In the genomic region with DNA sequence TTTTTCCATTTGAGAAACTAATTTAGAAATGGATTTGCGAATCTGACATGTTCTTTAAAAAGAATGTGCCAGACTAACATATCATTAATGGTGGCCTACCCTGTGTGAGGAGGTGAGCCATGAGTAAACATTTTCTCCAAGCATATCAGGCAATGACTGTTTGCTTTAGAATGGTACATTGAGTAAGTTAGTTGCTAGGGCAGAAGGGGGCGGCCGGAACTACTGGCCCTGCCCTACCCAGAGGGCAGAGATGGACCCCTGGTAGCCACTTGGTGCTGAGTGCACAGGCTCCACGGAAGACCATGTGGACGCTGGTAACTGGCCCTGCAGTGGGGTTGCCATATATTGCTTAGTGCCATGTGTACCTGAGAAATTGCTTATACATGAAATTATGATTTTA, we compare ENCODE assay signal across 17 cellular contexts. TPM values are rescaled to one million over a fixed set of nuclear protein-coding genes. Genes with fewer than 3 reads are reported as not detected.
A peak's percentile ranks its signal among the peaks of the same experiment; 100 is the strongest.
DNase-seq lines count a peak whose midpoint lies in the region; ATAC-seq and TF ChIP-seq lines count a peak whose summit lies in the region.
"Had no signal": no experiment of that assay in that cellular context is flagged by ENCODE, and none has a peak within 500 bp of the region (broad histone marks: within the 10 kb centered on the region; RNA-seq: fewer than 3 reads in every experiment).

No MANE protein-coding gene starts in this region.

- no peak overlapping the region for H3K27ac Mint-ChIP-seq in GM23338
- H3K27ac Mint-ChIP-seq in activated naive CD4-positive, alpha-beta T cell treated with anti-CD3 and anti-CD28 coated beads for 36 hours = no peak overlapping the region

- no peak overlapping the region for H3K4me2 ChIP-seq in GM23338
- peak overlapping the region; percentile 42 for H3K4me2 ChIP-seq in hepatocyte

- no peaks in the 10 kb centered on the region for H3F3A ChIP-seq in GM23338 (replicated peaks; ENCODE audit: low read depth)

- H3K9me3 Mint-ChIP-seq in GM23338 = no peaks in the 10 kb centered on the region
- H3K9me3 Mint-ChIP-seq in activated naive CD4-positive, alpha-beta T cell treated with anti-CD3 and anti-CD28 coated beads for 36 hours = no peaks in the 10 kb centered on the region
- H3K9me3 Mint-ChIP-seq: activated naive CD8-positive, alpha-beta T cell treated with anti-CD3 and anti-CD28 coated beads, Interleukin-2, amount 50 U/mL, for 24 hours; type B pancreatic cell had no signal

- H2AFZ ChIP-seq in GM23338 (no peak overlapping the region), hepatocyte (no peak overlapping the region)

- H3K9me3 ChIP-seq in Panc1 (ENCODE audit: control insufficient read depth, insufficient read depth, low read depth, low read length) (no peaks in the 10 kb centered on the region), hepatocyte (ENCODE audit: low read depth) (no peaks in the 10 kb centered on the region), psoas muscle (no peaks in the 10 kb centered on the region)

- in situ Hi-C loops in Panc1 (cut with HindIII; ENCODE audit: low pct_unique_long_range_greater_than_20kb, low sequenced_read_pairs) = no loop called here

- 60% methylated on average over 5 of the region's 5 CpGs for WGBS in hepatocyte (ENCODE audit: low lambda C conversion rate, missing lambda C conversion rate)
- whole genome bisulfite sequencing in psoas muscle, 3 donors = 76 to 96% (median 83%) methylated on average over 5 of the region's 5 CpGs

- no peaks in the 10 kb centered on the region for H3K36me3 Mint-ChIP-seq in GM23338 (ENCODE audit: low read depth)
- H3K36me3 Mint-ChIP-seq in activated naive CD4-positive, alpha-beta T cell treated with anti-CD3 and anti-CD28 coated beads for 36 hours (ENCODE audit: low read depth) = no peaks in the 10 kb centered on the region
- H3K36me3 Mint-ChIP-seq: type B pancreatic cell had no signal

- BruUV-seq in Panc1 (replicated peaks; lab: Mats Ljungman, UMichigan) = no TSS peak

- DNase-seq in GM23338 (ENCODE audit: low spot score) (no peak), Panc1 (ENCODE audit: low read depth, low spot score) (no peak), hepatocyte (ENCODE audit: low spot score) (peak; percentile 22), psoas muscle (no peak), MV-4-11 (lab: John Stamatoyannopoulos, UW) (no peak)
- DNase-seq in activated naive CD4-positive, alpha-beta T cell treated with anti-CD3 and anti-CD28 coated beads for 36 hours = no peak
- DNase-seq: activated CD4-positive, alpha-beta T cell treated with anti-CD3 and anti-CD28 coated beads, Interleukin-2, amount 50 U/mL, for 4 hours; activated naive CD8-positive, alpha-beta T cell treated with anti-CD3 and anti-CD28 coated beads, Interleukin-2, amount 50 U/mL, for 24 hours; activated T-cell treated with anti-CD3 and anti-CD28 coated beads, Interleukin-2, amount 50 U/mL, for 48 hours; effector CD8-positive, alpha-beta T cell; NCI-H187; occipital lobe had no signal

- ATAC-seq in GM23338 = peak; percentile 33; the same call in 1 of the 3 replicates
- ATAC-seq in Panc1 = peak; percentile 32; the same call in 1 of the 2 replicates
- ATAC-seq in psoas muscle = peak; percentile 29 to 46 (median 36)
- ATAC-seq in HG03045 (IDR thresholded peaks at IDR 0.05; ENCODE audit: unreplicated experiment) = no peak

- intact Hi-C loops in Panc1 (cut with micrococcal nuclease; ENCODE audit: unreplicated experiment) = loop anchor here (10.0 kb wide), 1 partner anchor 77 kb away; no protein-coding TSS in a partner anchor
- intact Hi-C loops in psoas muscle (cut with DNase I) = loop anchor here in 1 of 2 donors (5.0 kb wide), 1 partner anchor 35 kb away; no protein-coding TSS in a partner anchor
- intact Hi-C loops in activated naive CD4-positive, alpha-beta T cell treated with anti-CD3 and anti-CD28 coated beads for 36 hours (cut with micrococcal nuclease) = no loop called here

- no peak overlapping the region for H3K4me3 Mint-ChIP-seq in GM23338
- no peak overlapping the region for H3K4me3 Mint-ChIP-seq in activated naive CD4-positive, alpha-beta T cell treated with anti-CD3 and anti-CD28 coated beads for 36 hours
- H3K4me3 Mint-ChIP-seq: type B pancreatic cell had no signal

- H4K20me1 ChIP-seq in GM23338 (replicated peaks; ENCODE audit: insufficient read depth) (0 out of 2 replicates have a peak, but pooled peaks cover 4% of the 10 kb centered on the region), hepatocyte (ENCODE audit: insufficient read depth, poor library complexity, severe bottlenecking) (no peaks in the 10 kb centered on the region)

- TF ChIP-seq CTCF in GM23338 (conservative IDR thresholded peaks at IDR 0.05; ENCODE audit: low read depth in 2 of 2) (no peak), Panc1 (IDR thresholded peaks at IDR 0.05) (no peak), hepatocyte (IDR thresholded peaks at IDR 0.05; ENCODE audit: poor library complexity) (no peak), psoas muscle (IDR thresholded peaks at IDR 0.05) (no peak)

- H3K4me1 Mint-ChIP-seq in GM23338 = peaks cover 34% of the 10 kb centered on the region
- peaks cover 33% of the 10 kb centered on the region for H3K4me1 Mint-ChIP-seq in activated naive CD4-positive, alpha-beta T cell treated with anti-CD3 and anti-CD28 coated beads for 36 hours (ENCODE audit: low read depth)

- H3K27ac ChIP-seq in GM23338 (ENCODE audit: low read depth) = no peak overlapping the region
- no peak overlapping the region; the same call in 1 of the 2 replicates for H3K27ac ChIP-seq in Panc1 (ENCODE audit: low read length)
- peak overlapping the region; percentile 8 for H3K27ac ChIP-seq in hepatocyte
- H3K27ac ChIP-seq in psoas muscle = peak overlapping the region; percentile 67
- H3K27ac ChIP-seq: C4-2B, SK-N-MC had no signal

- no peaks in the 10 kb centered on the region for H3K36me3 ChIP-seq in GM23338 (ENCODE audit: insufficient read depth)
- H3K36me3 ChIP-seq in Panc1 (ENCODE audit: control insufficient read depth, insufficient read depth, low read length) = no peaks in the 10 kb centered on the region
- H3K36me3 ChIP-seq in hepatocyte (replicated peaks; ENCODE audit: insufficient read depth, low read depth) = no peaks in the 10 kb centered on the region
- H3K36me3 ChIP-seq in psoas muscle (ENCODE audit: insufficient read depth in 1 of 2, low read depth in 1 of 2) = no peaks in the 10 kb centered on the region
- H3K36me3 ChIP-seq: cardiac muscle cell had no signal

- POLR2A ChIA-PET in Panc1 (lab: Charles Lee) = no interaction called here

- H3K27me3 Mint-ChIP-seq in GM23338 (ENCODE audit: insufficient read depth, low read depth, poor library complexity) = no peaks in the 10 kb centered on the region
- H3K27me3 Mint-ChIP-seq in activated naive CD4-positive, alpha-beta T cell treated with anti-CD3 and anti-CD28 coated beads for 36 hours (ENCODE audit: low read depth) = no peaks in the 10 kb centered on the region
- H3K27me3 Mint-ChIP-seq: activated naive CD8-positive, alpha-beta T cell treated with anti-CD3 and anti-CD28 coated beads, Interleukin-2, amount 50 U/mL, for 24 hours; type B pancreatic cell had no signal

- CTCF ChIA-PET in Panc1 (lab: Charles Lee) = no interaction called here
- CTCF ChIA-PET in activated naive CD4-positive, alpha-beta T cell treated with anti-CD3 and anti-CD28 coated beads for 36 hours (lab: Charles Lee) = interaction anchor here (0.5 to 1.5 kb wide), 2 partner anchors 74 to 177 kb away, joined by 3 to 4 read pairs; no protein-coding TSS in a partner anchor

- H3K4me1 ChIP-seq in GM23338 (ENCODE audit: insufficient read depth) = peaks cover 10% of the 10 kb centered on the region; the same call in 1 of the 2 replicates
- H3K4me1 ChIP-seq in Panc1 (ENCODE audit: control insufficient read depth, insufficient read depth, low read length) = peaks cover 43% of the 10 kb centered on the region
- peaks cover 43% of the 10 kb centered on the region for H3K4me1 ChIP-seq in hepatocyte (ENCODE audit: insufficient read depth)
- H3K4me1 ChIP-seq in psoas muscle = peaks cover 96% of the 10 kb centered on the region

- H3K4me3 ChIP-seq in GM23338 (no peak overlapping the region), Panc1 (ENCODE audit: low read depth in 2 of 2, low read length in 2 of 2) (no peak overlapping the region), hepatocyte (no peak overlapping the region), psoas muscle (no peak overlapping the region)
- H3K4me3 ChIP-seq: cardiac muscle cell, SK-N-MC had no signal

- no peaks in the 10 kb centered on the region for H3K9me2 ChIP-seq in GM23338 (ENCODE audit: insufficient read depth)
- no peaks in the 10 kb centered on the region for H3K9me2 ChIP-seq in hepatocyte (replicated peaks; ENCODE audit: insufficient read depth)

- H3K27me3 ChIP-seq in GM23338 (ENCODE audit: insufficient read depth) (no peaks in the 10 kb centered on the region), Panc1 (ENCODE audit: control insufficient read depth, insufficient read depth, low read length) (no peaks in the 10 kb centered on the region), hepatocyte (no peaks in the 10 kb centered on the region), psoas muscle (ENCODE audit: insufficient read depth in 3 of 3, low read length in 2 of 3) (no peaks in the 10 kb centered on the region)
- H3K27me3 ChIP-seq: cardiac muscle cell had no signal

- peaks cover 82% of the 10 kb centered on the region for H3K79me2 ChIP-seq in GM23338 (replicated peaks; ENCODE audit: insufficient read depth)
- peaks cover 94% of the 10 kb centered on the region for H3K79me2 ChIP-seq in hepatocyte

RNA-seq across cellular contexts. Expression of a gene that starts 8.6 kb away (rescaled TPM):
- 17.2 and 32.4 TPM in 2 replicates for total RNA-seq in GM23338 (2014; rRNA removed; shearing (Covaris generic))
- polyA plus RNA-seq in GM23338 (2016; fragmentation: Nextera tagmentation; extraction: Ambion mirVana) = 2.7 TPM in 2 replicates
- 17.7 TPM for total RNA-seq in Panc1 (2021; ENCODE audit: unreplicated experiment)
- 6.1 TPM for polyA plus RNA-seq in Panc1 (2012; ENCODE audit: insufficient read length)
- total RNA-seq in hepatocyte = 53.2 and 61.0 TPM in 2 replicates
- polyA plus RNA-seq in hepatocyte = 20.8 and 23.4 TPM in 2 replicates
- total RNA-seq in psoas muscle = 10 to 100 TPM; 31.5 to 92.1 (median 53.4) TPM
- 10 to 100 TPM; 15.6 to 33.3 (median 19.1) TPM for polyA plus RNA-seq in psoas muscle
- 10 to 100 TPM; 10.1 to 11.3 TPM for total RNA-seq in activated naive CD4-positive, alpha-beta T cell treated with anti-CD3 and anti-CD28 coated beads for 36 hours

RNA-seq across cellular contexts. Expression of a gene that starts 54.2 kb away (rescaled TPM):
- total RNA-seq in GM23338 (2014; rRNA removed; shearing (Covaris generic)) = 52.5 and 56.6 TPM in 2 replicates
- polyA plus RNA-seq in GM23338 (2016; fragmentation: Nextera tagmentation; extraction: Ambion mirVana) (60.9 and 66.2 TPM in 2 replicates), hepatocyte (43.1 and 49.3 TPM in 2 replicates), psoas muscle (100 to 1,000 TPM in 1 of 3 donors, 10 to 100 TPM in 2; 49.8 to 162 (median 72.5) TPM)
- total RNA-seq in Panc1 (2021; ENCODE audit: unreplicated experiment) (23.3 TPM), hepatocyte (41.2 and 48.2 TPM in 2 replicates), psoas muscle (10 to 100 TPM; 35.1 to 68.1 (median 51.0) TPM)
- 17.8 TPM for polyA plus RNA-seq in Panc1 (2012; ENCODE audit: insufficient read length)
- 10 to 100 TPM; 55.4 to 55.6 TPM for total RNA-seq in activated naive CD4-positive, alpha-beta T cell treated with anti-CD3 and anti-CD28 coated beads for 36 hours

Comparison
In these comparisons a context has a peak if more than half of its experiments do, and no peak if none do; other contexts are left out.
1. H3K27ac ChIP-seq: peak in hepatocyte (single experiment) and psoas muscle (single experiment); none in GM23338 (single experiment) and Panc1 (single experiment).